ENCODE assay signal across 8 cellular contexts in the genomic region with DNA sequence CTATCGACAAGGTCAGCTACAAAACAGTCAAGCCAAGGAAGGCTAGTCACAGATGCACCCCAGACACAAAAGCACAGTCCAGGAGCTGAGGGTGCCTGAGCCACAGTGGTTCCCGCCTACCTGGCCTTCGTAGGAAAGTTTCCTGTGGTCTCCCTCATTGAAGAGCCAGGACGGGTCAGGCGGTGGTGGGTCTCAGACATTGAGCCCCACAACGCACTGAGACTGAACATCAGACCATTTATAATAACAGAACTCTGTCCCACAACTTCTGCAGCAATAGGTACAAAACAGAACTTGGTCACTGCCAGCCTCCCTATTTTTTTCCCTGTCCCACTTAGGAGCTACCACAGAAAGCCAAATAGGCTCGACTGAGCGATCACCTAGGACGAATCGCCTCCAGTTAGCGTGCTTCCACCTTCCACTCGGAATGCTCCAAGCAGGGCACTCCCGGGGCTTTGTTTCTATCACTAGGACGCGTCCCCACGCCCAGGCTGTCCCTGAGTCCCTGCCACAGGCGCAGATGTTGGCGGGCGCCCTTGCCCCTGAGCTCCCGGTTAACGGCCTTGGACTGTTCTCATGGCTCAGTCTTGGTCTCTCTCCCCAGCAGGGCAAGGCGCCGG. TPM values are rescaled to one million over a fixed set of nuclear protein-coding genes. Genes with fewer than 3 reads are reported as not detected.
A peak's percentile ranks its signal among the peaks of the same experiment; 100 is the strongest.
DNase-seq lines count a peak whose midpoint lies in the region; ATAC-seq and TF ChIP-seq lines count a peak whose summit lies in the region.

No MANE protein-coding gene starts in this region.

- H3K23me2 ChIP-seq in H9 (ENCODE audit: insufficient read length, low read depth, low read length, poor library complexity, severe bottlenecking), result peaks cover 11% of the 10 kb centered on the region

- H3K27me3 ChIP-seq in AG04450 (ENCODE audit: control insufficient read depth, insufficient read depth, low read length) (no peaks in the 10 kb centered on the region), H9 (ENCODE audit: insufficient read depth, low read length) (no peaks in the 10 kb centered on the region), right cardiac atrium (ENCODE audit: control insufficient read depth, insufficient read depth) (no peaks in the 10 kb centered on the region)

- no peak overlapping the region for H2BK120ac ChIP-seq in H9 (ENCODE audit: low read depth, low read length, poor library complexity, severe bottlenecking)

- no peak overlapping the region for H3T11ph ChIP-seq in H9 (ENCODE audit: low read length)

- peak overlapping the region; percentile 94 to 99 (median 97) for H3K27ac Mint-ChIP-seq in H9
- peak overlapping the region; percentile 92 for H3K27ac Mint-ChIP-seq in activated CD4-positive, alpha-beta memory T cell treated with anti-CD3 and anti-CD28 coated beads for 36 hours

- DNase-seq in AG04450 (ENCODE audit: low read depth, low spot score) (no peak), H9 (no peak), right cardiac atrium (no peak), NOMO-1 treated with DMSO at 0.1 percent for 48 hours (lab: John Stamatoyannopoulos, UW; ENCODE audit: unreplicated experiment) (no peak)
- DNase-seq in activated CD4-positive, alpha-beta memory T cell treated with anti-CD3 and anti-CD28 coated beads for 36 hours, result peak; percentile 11
- no peak for DNase-seq in stimulated activated CD4-positive, alpha-beta T cell treated with anti-CD3 and anti-CD28 coated beads, Interleukin-4, amount 100 ng/mL, for 1 hour

- no peak overlapping the region for H2BK15ac ChIP-seq in H9 (ENCODE audit: low read depth, low read length)

- H3K14ac ChIP-seq in H9 (ENCODE audit: insufficient read depth, low read length), result peak overlapping the region; percentile 83; the same call in 1 of the 2 replicates

- H3K27ac ChIP-seq in AG04450 (ENCODE audit: low read depth, low read length), result peak overlapping the region; percentile 75
- H3K27ac ChIP-seq in H9 (ENCODE audit: insufficient read length, low read depth, low read length), result no peak overlapping the region
- H3K27ac ChIP-seq in right cardiac atrium (ENCODE audit: low read length), result peak overlapping the region; percentile 72
- H3K27ac ChIP-seq in skin epidermis, result peak overlapping the region; percentile 28 to 88 (median 79)

- H4K5ac ChIP-seq in H9 (ENCODE audit: insufficient read length, low read depth, low read length), result no peak overlapping the region

- ATAC-seq in right cardiac atrium (no peak), GM18867 (IDR thresholded peaks at IDR 0.05; ENCODE audit: unreplicated experiment) (no peak)

- no peak overlapping the region for H2AFZ ChIP-seq in H9 (ENCODE audit: low read length)

- H3K9me3 ChIP-seq in AG04450 (ENCODE audit: control insufficient read depth, insufficient read depth, low read length), result peaks cover 74% of the 10 kb centered on the region
- H3K9me3 ChIP-seq in H9 (ENCODE audit: control insufficient read depth, low read depth, low read length), result no peaks in the 10 kb centered on the region
- no peaks in the 10 kb centered on the region for H3K9me3 ChIP-seq in right cardiac atrium (ENCODE audit: control insufficient read depth, low read length)

- H3K23ac ChIP-seq in H9 (ENCODE audit: insufficient read length, low read depth, low read length), result no peak overlapping the region

- H2BK12ac ChIP-seq in H9 (ENCODE audit: insufficient read length, low read depth, low read length), result no peak overlapping the region

- H4K20me1 ChIP-seq in H9 (ENCODE audit: control insufficient read depth, insufficient read depth, insufficient read length), result no peaks in the 10 kb centered on the region

- peaks cover 8 to 30% of the 10 kb centered on the region in 2 experiments for H3K9me3 Mint-ChIP-seq in H9
- peaks cover 32% of the 10 kb centered on the region for H3K9me3 Mint-ChIP-seq in activated CD4-positive, alpha-beta memory T cell treated with anti-CD3 and anti-CD28 coated beads for 36 hours

- H3K56ac ChIP-seq in H9 (ENCODE audit: insufficient read length, low read depth, low read length), result no peak overlapping the region

- WGBS in H9 (ENCODE audit: extremely low coverage, insufficient read length, low lambda C conversion rate), result no CpG with 5 or more reads among the region's 23 CpGs
- 6% methylated on average over 23 of the region's 23 CpGs for WGBS in right cardiac atrium

- peak overlapping the region; percentile 94 for H3K9ac ChIP-seq in H9 (ENCODE audit: extremely low read depth, insufficient read length, low read length)

- no peak overlapping the region for H4K91ac ChIP-seq in H9 (ENCODE audit: insufficient read length, low read depth, low read length)

- peak overlapping the region; percentile 96 for H3K4me2 ChIP-seq in H9 (ENCODE audit: insufficient read depth, insufficient read length, low read length)

- TF ChIP-seq CTCF in AG04450 (IDR thresholded peaks at IDR 0.05; ENCODE audit: low read depth, low read length) (no peak), H9 (conservative IDR thresholded peaks at IDR 0.05) (no peak)

- H3K4me1 Mint-ChIP-seq in H9, result peaks cover 20 to 21% of the 10 kb centered on the region in 2 experiments
- H3K4me1 Mint-ChIP-seq in activated CD4-positive, alpha-beta memory T cell treated with anti-CD3 and anti-CD28 coated beads for 36 hours (ENCODE audit: low read depth), result peaks cover 32% of the 10 kb centered on the region

- no peak overlapping the region for H2BK5ac ChIP-seq in H9 (ENCODE audit: insufficient read length, low read length)

- H3K18ac ChIP-seq in H9 (ENCODE audit: insufficient read length, low read depth, low read length), result peak overlapping the region; percentile 93

- no peak overlapping the region for H3K4ac ChIP-seq in H9 (ENCODE audit: low read depth, low read length)

- H3K79me2 ChIP-seq in H9 (ENCODE audit: insufficient read depth, low read length), result peaks cover 12% of the 10 kb centered on the region; the same call in 1 of the 2 replicates

- peaks cover 2% of the 10 kb centered on the region; the same call in 1 of the 2 replicates for H3K4me1 ChIP-seq in H9 (ENCODE audit: insufficient read depth, low read length)
- H3K4me1 ChIP-seq in right cardiac atrium (ENCODE audit: control insufficient read depth, insufficient read depth, low read length), result peaks cover 4% of the 10 kb centered on the region

- peaks cover 6% of the 10 kb centered on the region for H3K27me3 Mint-ChIP-seq in H9 (ENCODE audit: low read depth)
- no peaks in the 10 kb centered on the region for H3K27me3 Mint-ChIP-seq in activated CD4-positive, alpha-beta memory T cell treated with anti-CD3 and anti-CD28 coated beads for 36 hours

- peak overlapping the region; percentile 90 to 91 for H3K4me3 Mint-ChIP-seq in H9
- peak overlapping the region; percentile 95 for H3K4me3 Mint-ChIP-seq in activated CD4-positive, alpha-beta memory T cell treated with anti-CD3 and anti-CD28 coated beads for 36 hours

- intact Hi-C loops in activated CD4-positive, alpha-beta memory T cell treated with anti-CD3 and anti-CD28 coated beads for 36 hours (cut with micrococcal nuclease), result loop anchor here (1.0 to 10.0 kb wide), 4 partner anchors 46 to 173 kb away; a partner anchor contains a TSS
- intact Hi-C loops in right cardiac atrium (cut with DNase I), result no loop called here

- peaks cover 36 to 41% (median 38%) of the 10 kb centered on the region in 3 experiments for H3K36me3 Mint-ChIP-seq in H9 (ENCODE audit: insufficient read depth in 1 of 3, low read depth in 3 of 3)
- H3K36me3 Mint-ChIP-seq in activated CD4-positive, alpha-beta memory T cell treated with anti-CD3 and anti-CD28 coated beads for 36 hours, result peaks cover 41% of the 10 kb centered on the region

- POLR2A ChIA-PET in AG04450 (lab: Yijun Ruan, JAX), result interaction anchor here (0.6 to 1.7 kb wide), 5 partner anchors 12 to 595 kb away, joined by 3 to 6 read pairs (median 5); a partner anchor contains a TSS
- POLR2A ChIA-PET in activated CD4-positive, alpha-beta memory T cell treated with anti-CD3 and anti-CD28 coated beads for 36 hours (lab: Charles Lee), result interaction anchor here (0.7 to 1.3 kb wide), 4 partner anchors 38 to 119 kb away, joined by 3 to 4 read pairs (median 4); a partner anchor contains a TSS

- peaks cover 15% of the 10 kb centered on the region for H3K79me1 ChIP-seq in H9 (ENCODE audit: insufficient read depth, low read depth, low read length, poor library complexity, severe bottlenecking)

- no peak overlapping the region for H2AK5ac ChIP-seq in H9 (ENCODE audit: insufficient read length, low read length)

- CTCF ChIA-PET in AG04450 (lab: Charles Lee), result no interaction called here
- CTCF ChIA-PET in activated CD4-positive, alpha-beta memory T cell treated with anti-CD3 and anti-CD28 coated beads for 36 hours (lab: Charles Lee), result interaction anchor here (1.2 to 2.2 kb wide), 6 partner anchors 10 to 292 kb away, joined by 4 to 7 read pairs (median 5); a partner anchor contains a TSS

- H2BK20ac ChIP-seq in H9 (ENCODE audit: low read depth, low read length, poor library complexity, severe bottlenecking), result no peak overlapping the region

- no peak overlapping the region for H4K8ac ChIP-seq in H9 (replicated peaks; ENCODE audit: insufficient read length, low read depth, low read length)

- H3K4me3 ChIP-seq in AG04450 (ENCODE audit: low read depth, low read length), result peak overlapping the region; percentile 82
- H3K4me3 ChIP-seq in right cardiac atrium (ENCODE audit: low read length), result peak overlapping the region; percentile 72
- peak overlapping the region; percentile 44 to 89 (median 80) for H3K4me3 ChIP-seq in skin epidermis

RNA-seq across cellular contexts. Expression of a gene that starts 0.6 kb away (rescaled TPM):
- 26.4 and 27.5 TPM in 2 replicates for polyA plus RNA-seq in AG04450 (2011; rRNA removed)
- polyA minus RNA-seq in AG04450 (2011; rRNA and poly(A)+ RNA removed), result 34.3 and 36.5 TPM in 2 replicates
- total RNA-seq in H9 (2021), result 97.2 and 97.6 TPM in 2 replicates
- 10 to 100 TPM; 39.6 to 45.4 TPM for total RNA-seq in activated CD4-positive, alpha-beta memory T cell treated with anti-CD3 and anti-CD28 coated beads for 36 hours
- 10 to 100 TPM; 23.7 to 29.5 (median 26.1) TPM for total RNA-seq in right cardiac atrium
- polyA plus RNA-seq in right cardiac atrium, result 29.1 TPM

RNA-seq across cellular contexts. Expression of a gene that starts 45.2 kb away (rescaled TPM):
- polyA plus RNA-seq in AG04450 (2011; rRNA removed) (13.0 and 13.2 TPM in 2 replicates), right cardiac atrium (14.4 TPM)
- polyA minus RNA-seq in AG04450 (2011; rRNA and poly(A)+ RNA removed), result 16.4 and 17.7 TPM in 2 replicates
- total RNA-seq in H9 (2021) (27.0 and 28.7 TPM in 2 replicates), right cardiac atrium (10 to 100 TPM; 19.1 to 24.8 (median 22.4) TPM)
- total RNA-seq in activated CD4-positive, alpha-beta memory T cell treated with anti-CD3 and anti-CD28 coated beads for 36 hours, result 10 to 100 TPM; 19.1 to 19.6 TPM

RNA-seq across cellular contexts. Expression of a gene that starts 50.7 kb away (rescaled TPM):
- 3.2 and 3.5 TPM in 2 replicates for polyA plus RNA-seq in AG04450 (2011; rRNA removed)
- 12.8 and 13.0 TPM in 2 replicates for polyA minus RNA-seq in AG04450 (2011; rRNA and poly(A)+ RNA removed)
- total RNA-seq in H9 (2021), result 16.9 and 17.3 TPM in 2 replicates
- 1 to 10 TPM; 3.7 to 3.9 TPM for total RNA-seq in activated CD4-positive, alpha-beta memory T cell treated with anti-CD3 and anti-CD28 coated beads for 36 hours
- 1 to 10 TPM; 5.3 to 6.7 (median 6.0) TPM for total RNA-seq in right cardiac atrium
- 3.1 TPM for polyA plus RNA-seq in right cardiac atrium
